ENCODE assay signal across 21 cellular contexts in the genomic region with DNA sequence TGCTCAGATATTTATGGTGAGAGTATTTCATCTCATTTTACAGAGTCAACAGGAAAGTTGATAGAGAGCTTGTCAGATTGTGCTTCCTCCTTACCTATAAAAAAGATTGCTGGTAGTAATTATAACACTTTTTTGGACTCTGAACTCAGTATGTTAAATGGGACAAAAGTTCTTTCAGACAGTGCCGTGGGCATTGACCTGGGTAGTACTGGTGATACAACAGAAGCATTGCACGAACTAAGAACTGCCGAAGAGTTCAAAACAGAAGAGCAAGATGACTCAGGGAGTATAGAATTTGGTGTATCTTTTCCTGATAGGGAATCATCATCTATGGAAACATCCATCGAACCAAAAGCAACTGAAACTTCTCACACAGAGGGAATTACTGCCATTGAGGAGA. TPM values are rescaled to one million over a fixed set of nuclear protein-coding genes. Genes with fewer than 3 reads are reported as not detected.
"Had no signal": no experiment of that assay in that cellular context is flagged by ENCODE, and none has a peak within 500 bp of the region (broad histone marks: within the 10 kb centered on the region; RNA-seq: fewer than 3 reads in every experiment).

No MANE protein-coding gene starts in this region.

- ATAC-seq: naive thymus-derived CD8-positive, alpha-beta T cell; right cardiac atrium; stimulated activated naive B cell treated with anti-CD40 and anti-IgM and Interleukin-4, amounts not matched to agents 10 μg/mL and 1 μg/mL and 100 μg/mL, for 72 hours had no signal

- DNase-seq: cerebellar nuclear complex; dorsolateral prefrontal cortex; effector CD4-positive, alpha-beta T cell; hypothalamus; immature natural killer cell; islet precursor cell; kidney glomerular epithelial cell; mesenchymal stem cell; naive thymus-derived CD8-positive, alpha-beta T cell; nephron progenitor cell; nucleus accumbens; psoas muscle; right cardiac atrium; sigmoid colon; spleen; stimulated activated CD4-positive, alpha-beta T cell treated with anti-CD3 and anti-CD28 coated beads, Interleukin-2, amount 100 ng/mL, for 48 hours; stimulated activated naive B cell treated with anti-CD40 and anti-IgM and Interleukin-4, amounts not matched to agents 10 μg/mL and 1 μg/mL and 100 μg/mL, for 72 hours had no signal

- H3K27ac ChIP-seq: dorsolateral prefrontal cortex, psoas muscle, sigmoid colon, spleen, thoracic aorta, tibial nerve had no signal

- H3K4me1 ChIP-seq: psoas muscle had no signal

- FAIRE-seq: frontal cortex had no signal

- H3K27me3 ChIP-seq: dorsolateral prefrontal cortex, sigmoid colon, spleen, tibial nerve had no signal

- H3K9me3 ChIP-seq: psoas muscle, sigmoid colon, spleen, thoracic aorta, tibial nerve had no signal

- H3K36me3 ChIP-seq: thoracic aorta had no signal

- H3K4me3 ChIP-seq: dorsolateral prefrontal cortex, lung, psoas muscle, sigmoid colon, spleen, thoracic aorta, tibial nerve had no signal

RNA-seq across cellular contexts. Expression of gene LOXL4, which starts 58.6 kb away (rescaled TPM):
- total RNA-seq: frontal cortex; naive thymus-derived CD8-positive, alpha-beta T cell had no signal
